15 cellular contexts compared by ENCODE assay signal in the genomic region with DNA sequence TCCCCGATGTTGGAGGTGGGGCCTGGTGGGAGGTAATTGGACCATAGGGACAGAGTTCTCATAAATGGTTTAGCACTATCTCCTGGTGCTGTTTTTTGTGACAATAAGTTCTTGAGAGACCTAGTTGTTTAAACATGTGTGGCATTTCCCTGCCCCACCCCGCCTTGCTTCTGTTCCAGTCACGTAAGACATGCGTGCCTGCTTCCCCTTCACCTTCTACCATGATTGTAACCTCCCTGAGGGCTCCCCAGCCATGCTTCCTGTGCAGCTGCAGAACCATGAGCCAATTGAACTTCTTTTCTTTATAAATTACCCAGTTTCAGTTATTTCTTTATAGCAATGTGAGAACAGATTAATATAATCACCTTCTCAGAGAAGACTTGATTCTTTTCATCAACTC.
"Had no signal": no experiment of that assay in that cellular context is flagged by ENCODE, and none has a peak within 500 bp of the region (broad histone marks: within the 10 kb centered on the region; RNA-seq: fewer than 3 reads in every experiment).

No MANE protein-coding gene starts in this region.

- H3K9me3 Mint-ChIP-seq: naive thymus-derived CD4-positive, alpha-beta T cell had no signal

- DNase-seq: cortex of kidney; dorsolateral prefrontal cortex; effector memory CD4-positive, alpha-beta T cell; esophagus squamous epithelium; foreskin fibroblast; kidney glomerular epithelial cell; mammary epithelial cell; naive thymus-derived CD4-positive, alpha-beta T cell; stimulated activated CD4-positive, alpha-beta T cell treated with anti-CD3 and anti-CD28 coated beads, Interleukin-12 subunit alpha, Interleukin-12 subunit beta, amount 100 ng/mL, for 4 hours; stimulated activated naive CD4-positive, alpha-beta T cell; upper lobe of left lung; uterus had no signal

- H3K4me1 ChIP-seq: uterus had no signal

- H3K4me2 ChIP-seq: hepatocyte had no signal

- H3K27ac ChIP-seq: dorsolateral prefrontal cortex, esophagus squamous epithelium, hepatocyte, neutrophil, right atrium auricular region, uterus had no signal

- H3K4me3 ChIP-seq: dorsolateral prefrontal cortex, esophagus squamous epithelium, hepatocyte, right atrium auricular region, upper lobe of left lung, uterus had no signal

- H2AFZ ChIP-seq: hepatocyte had no signal

- H3K27ac Mint-ChIP-seq: naive thymus-derived CD4-positive, alpha-beta T cell had no signal

- H3K79me2 ChIP-seq: hepatocyte had no signal

- H3K27me3 ChIP-seq: esophagus squamous epithelium, neutrophil, right atrium auricular region, upper lobe of left lung, uterus had no signal

- H3K4me3 Mint-ChIP-seq: naive thymus-derived CD4-positive, alpha-beta T cell had no signal

- ATAC-seq: naive thymus-derived CD4-positive, alpha-beta T cell had no signal

- H3K9me3 ChIP-seq: esophagus squamous epithelium, neutrophil, right atrium auricular region, upper lobe of left lung, uterus had no signal

- H3K36me3 ChIP-seq: esophagus squamous epithelium, neutrophil, right atrium auricular region, upper lobe of left lung, uterus had no signal
